12 cellular contexts compared by ENCODE assay signal in the genomic region with DNA sequence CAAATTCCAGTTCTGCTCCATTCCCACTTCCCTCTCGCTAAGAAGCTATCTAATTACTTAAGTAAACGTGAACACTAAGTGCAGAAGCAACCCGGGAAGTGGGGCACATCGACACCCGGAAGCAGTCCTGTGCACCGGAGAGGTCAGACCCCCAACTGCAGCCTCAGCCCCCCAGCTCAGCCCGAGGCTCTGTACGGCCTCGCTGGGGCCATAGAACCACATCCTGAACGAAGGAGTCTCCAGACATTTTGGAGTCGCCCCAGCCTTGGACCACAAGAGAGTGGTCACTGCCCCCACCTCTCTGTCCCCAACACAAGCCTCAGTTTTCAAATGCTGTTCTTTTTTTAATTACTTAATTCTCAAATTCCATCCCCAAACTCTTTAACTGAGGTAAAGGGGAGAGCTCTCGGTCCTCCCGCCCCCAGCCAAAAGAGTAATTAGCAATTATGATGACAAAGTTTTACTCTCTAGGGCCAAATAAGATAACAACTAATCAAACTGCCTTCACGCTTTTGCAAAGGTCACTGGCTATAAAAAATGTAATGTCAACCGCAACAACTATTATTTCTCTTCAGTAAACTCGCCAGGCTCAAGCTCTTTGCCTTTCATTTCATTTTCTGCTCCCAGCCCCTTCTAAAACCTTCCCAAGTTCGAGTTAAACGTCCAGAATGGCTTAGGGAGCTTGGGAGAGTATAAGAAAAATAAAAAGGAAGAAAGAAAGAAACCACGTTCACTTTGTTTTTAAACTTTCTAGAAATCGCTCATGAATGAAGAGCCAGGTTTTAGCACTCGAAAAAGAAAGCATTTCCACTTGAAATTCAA. TPM values are rescaled to one million over a fixed set of nuclear protein-coding genes. Genes with fewer than 3 reads are reported as not detected.
DNase-seq lines count a peak whose midpoint lies in the region; ATAC-seq, FAIRE-seq and TF ChIP-seq lines count a peak whose summit lies in the region.
"Had no signal": no experiment of that assay in that cellular context is flagged by ENCODE, and none has a peak within 500 bp of the region (broad histone marks: within the 10 kb centered on the region; RNA-seq: fewer than 3 reads in every experiment).

No MANE protein-coding gene starts in this region.

- peak; percentile 53 for DNase-seq in 8988T
- no peak for DNase-seq in activated CD8-positive, alpha-beta T cell treated with anti-CD3 and anti-CD28 coated beads, Interleukin-2, amount 10 ng/mL, durations not matched to agents 7 days and 5 days
- DNase-seq in iPS-NIHi7 (ENCODE audit: extremely low spot score): peak; percentile 10
- DNase-seq in GF-D8 (lab: John Stamatoyannopoulos, UW): no peak
- no peak for DNase-seq in suprapubic skin (ENCODE audit: low spot score in 2 of 2)
- no peak for DNase-seq in GM19239 (ENCODE audit: insufficient read length, low spot score)
- DNase-seq: heart left ventricle, NCI-H2081 treated with DMSO at 0.1 percent for 48 hours, SHP77 treated with DMSO at 0.1 percent for 48 hours had no signal

- H3K36me3 ChIP-seq in ES-I3 (ENCODE audit: insufficient read depth, low read length) (no peaks in the 10 kb centered on the region), suprapubic skin (no peaks in the 10 kb centered on the region)
- H3K36me3 ChIP-seq: heart left ventricle had no signal

- POLR2A ChIA-PET in activated CD8-positive, alpha-beta T cell treated with anti-CD3 and anti-CD28 coated beads, Interleukin-2, amount 10 ng/mL, durations not matched to agents 7 days and 5 days (lab: Charles Lee): no interaction called here

- ATAC-seq in activated CD8-positive, alpha-beta T cell treated with anti-CD3 and anti-CD28 coated beads, Interleukin-2, amount 10 ng/mL, durations not matched to agents 7 days and 5 days: no peak
- no peak for ATAC-seq in GM21526 (IDR thresholded peaks at IDR 0.05; ENCODE audit: low FRiP score, unreplicated experiment)

- H3K9me3 ChIP-seq in ES-I3 (ENCODE audit: control insufficient read depth, insufficient read depth, low read length): no peaks in the 10 kb centered on the region
- no peaks in the 10 kb centered on the region for H3K9me3 ChIP-seq in suprapubic skin
- H3K9me3 ChIP-seq: heart left ventricle had no signal

- H3K4me3 ChIP-seq in suprapubic skin: no peak overlapping the region

- 28% methylated on average over 21 of the region's 21 CpGs for WGBS in suprapubic skin

- peak overlapping the region; percentile 30 for H3K4me3 Mint-ChIP-seq in activated CD8-positive, alpha-beta T cell treated with anti-CD3 and anti-CD28 coated beads, Interleukin-2, amount 10 ng/mL, durations not matched to agents 7 days and 5 days

- peaks cover 100% of the 10 kb centered on the region for H3K27me3 ChIP-seq in suprapubic skin

- H3K27ac Mint-ChIP-seq in activated CD8-positive, alpha-beta T cell treated with anti-CD3 and anti-CD28 coated beads, Interleukin-2, amount 10 ng/mL, durations not matched to agents 7 days and 5 days: peak overlapping the region; percentile 70

- H3K27me3 Mint-ChIP-seq in activated CD8-positive, alpha-beta T cell treated with anti-CD3 and anti-CD28 coated beads, Interleukin-2, amount 10 ng/mL, durations not matched to agents 7 days and 5 days (ENCODE audit: low read depth): peaks cover 76% of the 10 kb centered on the region

- peaks cover 10% of the 10 kb centered on the region for H3K36me3 Mint-ChIP-seq in activated CD8-positive, alpha-beta T cell treated with anti-CD3 and anti-CD28 coated beads, Interleukin-2, amount 10 ng/mL, durations not matched to agents 7 days and 5 days (ENCODE audit: low read depth)

- TF ChIP-seq EP300 in suprapubic skin (IDR thresholded peaks at IDR 0.05): no peak

- no peak for FAIRE-seq in GM19239 (lab: Jason Lieb, UNC)

- H3K4me1 ChIP-seq in ES-I3 (ENCODE audit: insufficient read depth, low read length) (peaks cover 26% of the 10 kb centered on the region), suprapubic skin (peaks cover 76% of the 10 kb centered on the region)

- no peak for TF ChIP-seq CTCF in suprapubic skin (IDR thresholded peaks at IDR 0.05)

- H3K9me3 Mint-ChIP-seq in activated CD8-positive, alpha-beta T cell treated with anti-CD3 and anti-CD28 coated beads, Interleukin-2, amount 10 ng/mL, durations not matched to agents 7 days and 5 days (ENCODE audit: insufficient read depth): no peaks in the 10 kb centered on the region

- CTCF ChIA-PET in activated CD8-positive, alpha-beta T cell treated with anti-CD3 and anti-CD28 coated beads, Interleukin-2, amount 10 ng/mL, durations not matched to agents 7 days and 5 days (lab: Charles Lee): interaction anchor here (1.0 to 1.5 kb wide), 3 partner anchors 149 to 573 kb away, joined by 3 to 4 read pairs (median 3); no protein-coding TSS in a partner anchor

- peaks cover 40% of the 10 kb centered on the region for H3K4me1 Mint-ChIP-seq in activated CD8-positive, alpha-beta T cell treated with anti-CD3 and anti-CD28 coated beads, Interleukin-2, amount 10 ng/mL, durations not matched to agents 7 days and 5 days (ENCODE audit: low read depth)

- no peak for TF ChIP-seq POLR2A in suprapubic skin (IDR thresholded peaks at IDR 0.05)

- H3K27ac ChIP-seq in suprapubic skin: no peak overlapping the region
- H3K27ac ChIP-seq: heart left ventricle had no signal

- peak overlapping the region; percentile 5; the same call in 1 of the 2 replicates for H3K9ac ChIP-seq in ES-I3 (ENCODE audit: low read depth, low read length)

RNA-seq across cellular contexts. Expression of gene PAX6, which starts 2.2 kb away (rescaled TPM):
- not detected for total RNA-seq in activated CD8-positive, alpha-beta T cell treated with anti-CD3 and anti-CD28 coated beads, Interleukin-2, amount 10 ng/mL, durations not matched to agents 7 days and 5 days
- 1 to 10 TPM in 1 of 4 donors, under 1 TPM in 2, not detected in 1; 0.25 to 1.1 (median 0.29) TPM for total RNA-seq in suprapubic skin
- total RNA-seq: ureter had no signal

Comparison
In these comparisons a context has a peak if more than half of its experiments do, and no peak if none do; other contexts are left out.
1. DNase-seq: peak in 8988T (single experiment) and iPS-NIHi7 (single experiment); none in activated CD8-positive, alpha-beta T cell treated with anti-CD3 and anti-CD28 coated beads, Interleukin-2, amount 10 ng/mL, durations not matched to agents 7 days and 5 days (single experiment), GF-D8 (single experiment), suprapubic skin (0 of 2) and GM19239 (single experiment).